10 cellular contexts compared by ENCODE assay signal in the genomic region with DNA sequence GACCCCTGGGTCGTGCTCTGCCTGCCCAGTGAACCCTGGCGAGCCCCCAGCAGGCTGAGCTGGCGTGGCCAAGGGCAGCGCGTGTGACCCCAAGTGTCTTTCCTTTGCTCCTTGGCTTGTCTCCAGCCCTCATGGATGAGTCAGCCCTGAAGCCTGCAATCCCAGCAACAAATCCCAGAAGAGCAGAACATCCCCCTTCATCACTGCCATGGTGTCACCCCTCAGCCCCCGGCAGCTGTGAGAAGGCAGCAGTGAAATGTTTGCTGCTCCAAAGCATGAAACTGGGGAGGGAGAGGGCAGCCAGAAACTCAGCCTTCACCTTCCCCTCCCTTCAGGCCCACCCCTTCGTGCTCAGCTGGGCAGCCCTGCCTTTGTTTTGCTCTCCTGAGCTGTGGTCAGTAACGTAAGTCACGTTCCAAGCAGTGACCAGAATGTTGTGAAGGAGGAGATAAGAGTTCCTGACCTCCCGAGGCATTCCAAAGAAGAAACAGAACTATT. TPM values are rescaled to one million over a fixed set of nuclear protein-coding genes. Genes with fewer than 3 reads are reported as not detected.
DNase-seq lines count a peak whose midpoint lies in the region; ATAC-seq, FAIRE-seq and TF ChIP-seq lines count a peak whose summit lies in the region.
"Had no signal": no experiment of that assay in that cellular context is flagged by ENCODE, and none has a peak within 500 bp of the region (broad histone marks: within the 10 kb centered on the region; RNA-seq: fewer than 3 reads in every experiment).

No MANE protein-coding gene starts in this region.

- no peaks in the 10 kb centered on the region for H4K20me1 ChIP-seq in HepG2 (ENCODE audit: insufficient read depth, low read length)

- TF ChIP-seq CTCF in liver (IDR thresholded peaks at IDR 0.05; ENCODE audit: low read depth, low read length, missing input control) (no peak), HepG2 (CRISPR knock-in tag; IDR thresholded peaks at IDR 0.05) (no peak)

- H3K36me3 ChIP-seq in liver (ENCODE audit: control insufficient read depth in 4 of 4, insufficient read depth in 3 of 4, low read depth in 1 of 4, low read length in 3 of 4) (no peaks in the 10 kb centered on the region), HepG2 (replicated peaks in 1 of 2; ENCODE audit: control insufficient read depth in 1 of 2, insufficient read depth in 2 of 2, low read length in 2 of 2) (no peaks in the 10 kb centered on the region), aorta (ENCODE audit: control insufficient read depth in 1 of 2, insufficient read depth in 2 of 2, low read length in 1 of 2) (no peaks in the 10 kb centered on the region)

- no peak for FAIRE-seq in HepG2 (lab: Jason Lieb, UNC)

- no peak for TF ChIP-seq EP300 in HepG2 (IDR thresholded peaks at IDR 0.05; ENCODE audit: low read depth in 2 of 2, low read length in 2 of 2)
- no peak for TF ChIP-seq EP300 in HepG2 (CRISPR knock-in tag; IDR thresholded peaks at IDR 0.05; ENCODE audit: borderline replicate concordance)

- H3K27ac ChIP-seq in liver (ENCODE audit: low read depth in 1 of 2, low read length in 2 of 2) (peak overlapping the region; percentile 11 to 46), HepG2 (ENCODE audit: extremely low read length, insufficient read depth, low read length) (no peak overlapping the region), aorta (ENCODE audit: low read depth in 1 of 2, low read length in 2 of 2) (peak overlapping the region; percentile 58 to 93)
- H3K27ac ChIP-seq: C4-2B had no signal

- H3K79me2 ChIP-seq in HepG2 (ENCODE audit: insufficient read depth, low read length) = no peaks in the 10 kb centered on the region

- TF ChIP-seq POLR2A in HepG2 (IDR thresholded peaks at IDR 0.05; ENCODE audit: insufficient read depth in 1 of 2, low read depth in 2 of 2, low read length in 2 of 2) (no peak), erythroblast (IDR thresholded peaks at IDR 0.05; ENCODE audit: low read length) (no peak)

- H3K9ac ChIP-seq in liver (ENCODE audit: low read depth in 1 of 2, low read length in 2 of 2) (no peak overlapping the region), HepG2 (ENCODE audit: insufficient read depth, low read depth, low read length) (no peak overlapping the region)

- H3K9me3 ChIP-seq in liver (ENCODE audit: control insufficient read depth in 4 of 4, low read length in 3 of 4) (no peaks in the 10 kb centered on the region), HepG2 (ENCODE audit: low read length) (no peaks in the 10 kb centered on the region), aorta (ENCODE audit: control insufficient read depth, low read length) (no peaks in the 10 kb centered on the region)

- POLR2A ChIA-PET in HepG2 (lab: Yijun Ruan, JAX) = no interaction called here

- in situ Hi-C loops in HepG2 (cut with HindIII; ENCODE audit: extremely low pct_ligation_motif_present, low pct_unique_long_range_greater_than_20kb) = no loop called here

- no peak overlapping the region for H3K4me2 ChIP-seq in HepG2 (ENCODE audit: low read depth, low read length)

- BruUV-seq in HepG2 (replicated peaks; lab: Mats Ljungman, UMichigan) = no TSS peak

- H2AFZ ChIP-seq in HepG2 (ENCODE audit: low read length) = no peak overlapping the region

- intact Hi-C loops in HepG2 (cut with micrococcal nuclease; ENCODE audit: unreplicated experiment) (no loop called here), aorta (cut with DNase I) (loop anchor here in 1 of 2 donors (5.0 kb wide), 1 partner anchor 39 kb away; no protein-coding TSS in a partner anchor)

- ATAC-seq in HepG2 = no peak
- peak; percentile 79 for ATAC-seq in aorta (ENCODE audit: low FRiP score)
- ATAC-seq in HG03175 (IDR thresholded peaks at IDR 0.05; ENCODE audit: unreplicated experiment) = no peak

- 41% methylated on average over 10 of the region's 10 CpGs for whole genome bisulfite sequencing in liver
- WGBS in HepG2 (ENCODE audit: low lambda C conversion rate) = 2% methylated on average over 5 of the region's 10 CpGs
- WGBS in aorta, 2 donors = 7 to 8% methylated on average over 10 of the region's 10 CpGs

- H3K4me1 ChIP-seq in liver (ENCODE audit: control insufficient read depth in 4 of 4, insufficient read depth in 4 of 4, low read length in 3 of 4) (no peaks in the 10 kb centered on the region), HepG2 (ENCODE audit: insufficient read depth, low read length) (no peaks in the 10 kb centered on the region), aorta (ENCODE audit: control insufficient read depth in 1 of 2, insufficient read depth in 2 of 2, low read length in 2 of 2) (peaks cover 0 to 7% of the 10 kb centered on the region in 2 donors)

- TF ChIP-seq RAD21 in liver (IDR thresholded peaks at IDR 0.05) = no peak
- no peak for TF ChIP-seq RAD21 in HepG2 (CRISPR knock-in tag; IDR thresholded peaks at IDR 0.05)

- H3K4me3 ChIP-seq in liver (ENCODE audit: low read depth in 1 of 3, low read length in 3 of 3) = no peak overlapping the region
- H3K4me3 ChIP-seq in HepG2 (replicated peaks in 1 of 3; ENCODE audit: insufficient read depth in 1 of 3, low read depth in 2 of 3, low read length in 3 of 3) = no peak overlapping the region
- H3K4me3 ChIP-seq in aorta (ENCODE audit: low read length in 2 of 2) = no peak overlapping the region

- no peak for DNase-seq in HepG2 (ENCODE audit: low spot score)
- DNase-seq in dermis blood vessel endothelial cell = peak; percentile 76
- peak; percentile 3 for DNase-seq in medulla oblongata (ENCODE audit: extremely low spot score)
- DNase-seq in aorta = peak; percentile 81 to 92
- DNase-seq in erythroblast (lab: John Stamatoyannopoulos, UW) = no peak
- DNase-seq in NCI-H748 (lab: John Stamatoyannopoulos, UW; ENCODE audit: unreplicated experiment) = no peak

- no peaks in the 10 kb centered on the region for H3K27me3 ChIP-seq in liver (ENCODE audit: control insufficient read depth in 4 of 4, insufficient read depth in 4 of 4, low read length in 3 of 4)
- H3K27me3 ChIP-seq in HepG2 (ENCODE audit: control insufficient read depth in 1 of 2, insufficient read depth in 2 of 2, low read length in 2 of 2) = peaks cover 3 to 33% of the 10 kb centered on the region in 2 experiments; a peak in 3 of 5 replicates
- H3K27me3 ChIP-seq in aorta (ENCODE audit: control insufficient read depth in 1 of 2, insufficient read depth in 2 of 2, low read length in 1 of 2) = no peaks in the 10 kb centered on the region

- CTCF ChIA-PET in HepG2 (lab: Yijun Ruan, JAX; ENCODE audit: low intra/inter-chr PET ratio, low total read pairs) = no interaction called here

RNA-seq across cellular contexts. Expression of gene ADAMTS15, which starts 29.8 kb away (rescaled TPM):
- total RNA-seq in liver (1 to 10 TPM in 1 of 2 donors, under 1 TPM in 1; 0.65 to 1.3 TPM), HepG2 (2016; rRNA removed; fragmentation: Illumina TruSeq; extraction: Trizol) (0.02 TPM in 1 of 2 replicates, not detected in the other), dermis blood vessel endothelial cell (2.7 and 4.6 TPM in 2 replicates), aorta (10 to 100 TPM in 1 of 2 donors, 1 to 10 TPM in 1; 8.0 to 16.0 TPM)
- polyA plus RNA-seq in liver (under 1 TPM; 0.06 to 0.89 TPM), HepG2 (2011; rRNA removed) (0.01 TPM in 1 of 2 replicates, not detected in the other), aorta (1 to 10 TPM; 1.9 to 4.6 TPM)
- not detected in 2 replicates for total RNA-seq in HepG2 (2016; cell fraction: cytosol; rRNA removed; fragmentation: Illumina TruSeq; extraction: Trizol; ENCODE audit: low read depth)
- total RNA-seq in HepG2 (2016; cell fraction: insoluble cytoplasmic fraction; rRNA removed; fragmentation: Illumina TruSeq; extraction: Trizol) = not detected in 2 replicates
- total RNA-seq in HepG2 (2016; cell fraction: membrane; rRNA removed; fragmentation: Illumina TruSeq; extraction: Trizol) = not detected in 2 replicates
- total RNA-seq in HepG2 (2016; cell fraction: nucleus; rRNA removed; fragmentation: Illumina TruSeq; extraction: Trizol) = not detected in 2 replicates
- polyA plus RNA-seq in HepG2 (2011; cell fraction: cytosol; rRNA removed) = not detected in 2 replicates
- not detected in 2 replicates for polyA plus RNA-seq in HepG2 (2011; cell fraction: nucleus; rRNA removed)
- not detected in 2 replicates for polyA plus RNA-seq in HepG2 (2012)
- not detected in 2 replicates for polyA plus RNA-seq in HepG2 (2016; cell fraction: cytosol; fragmentation: Illumina TruSeq; extraction: Trizol; ENCODE audit: low read depth)
- not detected in 2 replicates for polyA plus RNA-seq in HepG2 (2016; cell fraction: insoluble cytoplasmic fraction; fragmentation: Illumina TruSeq; extraction: Trizol; ENCODE audit: low read depth)
- not detected in 2 replicates for polyA plus RNA-seq in HepG2 (2016; cell fraction: membrane; fragmentation: Illumina TruSeq; extraction: Trizol; ENCODE audit: low read depth)
- not detected in 2 replicates for polyA plus RNA-seq in HepG2 (2016; cell fraction: nucleus; fragmentation: Illumina TruSeq; extraction: Trizol; ENCODE audit: insufficient read depth, low read depth)
- polyA minus RNA-seq in HepG2 (2011; rRNA and poly(A)+ RNA removed; ENCODE audit: low replicate concordance) = 0.63 TPM in 1 of 2 replicates, not detected in the other
- polyA minus RNA-seq in HepG2 (2011; cell fraction: cytosol; rRNA and poly(A)+ RNA removed) = not detected in 2 replicates
- not detected in 2 replicates for polyA minus RNA-seq in HepG2 (2011; cell fraction: nucleus; rRNA and poly(A)+ RNA removed)

RNA-seq across cellular contexts. Expression of gene ADAMTS8, which starts 49.8 kb away (rescaled TPM):
- total RNA-seq in liver = under 1 TPM in 1 of 2 donors, not detected in 1; 0.08 TPM
- under 1 TPM; 0.02 to 0.07 TPM for polyA plus RNA-seq in liver
- total RNA-seq in HepG2 (2016; rRNA removed; fragmentation: Illumina TruSeq; extraction: Trizol) = not detected in 2 replicates
- not detected in 2 replicates for total RNA-seq in HepG2 (2016; cell fraction: cytosol; rRNA removed; fragmentation: Illumina TruSeq; extraction: Trizol; ENCODE audit: low read depth)
- not detected in 2 replicates for total RNA-seq in HepG2 (2016; cell fraction: insoluble cytoplasmic fraction; rRNA removed; fragmentation: Illumina TruSeq; extraction: Trizol)
- not detected in 2 replicates for total RNA-seq in HepG2 (2016; cell fraction: membrane; rRNA removed; fragmentation: Illumina TruSeq; extraction: Trizol)
- not detected in 2 replicates for total RNA-seq in HepG2 (2016; cell fraction: nucleus; rRNA removed; fragmentation: Illumina TruSeq; extraction: Trizol)
- polyA plus RNA-seq in HepG2 (2011; rRNA removed) = not detected in 2 replicates
- not detected in 2 replicates for polyA plus RNA-seq in HepG2 (2011; cell fraction: cytosol; rRNA removed)
- not detected in 2 replicates for polyA plus RNA-seq in HepG2 (2011; cell fraction: nucleus; rRNA removed)
- not detected in 2 replicates for polyA plus RNA-seq in HepG2 (2012)
- not detected in 2 replicates for polyA plus RNA-seq in HepG2 (2016; cell fraction: cytosol; fragmentation: Illumina TruSeq; extraction: Trizol; ENCODE audit: low read depth)
- polyA plus RNA-seq in HepG2 (2016; cell fraction: insoluble cytoplasmic fraction; fragmentation: Illumina TruSeq; extraction: Trizol; ENCODE audit: low read depth) = not detected in 2 replicates
- polyA plus RNA-seq in HepG2 (2016; cell fraction: membrane; fragmentation: Illumina TruSeq; extraction: Trizol; ENCODE audit: low read depth) = not detected in 2 replicates
- polyA plus RNA-seq in HepG2 (2016; cell fraction: nucleus; fragmentation: Illumina TruSeq; extraction: Trizol; ENCODE audit: insufficient read depth, low read depth) = not detected in 2 replicates
- polyA minus RNA-seq in HepG2 (2011; rRNA and poly(A)+ RNA removed; ENCODE audit: low replicate concordance) = not detected in 2 replicates
- polyA minus RNA-seq in HepG2 (2011; cell fraction: cytosol; rRNA and poly(A)+ RNA removed) = not detected in 2 replicates
- polyA minus RNA-seq in HepG2 (2011; cell fraction: nucleus; rRNA and poly(A)+ RNA removed) = not detected in 2 replicates
- not detected in 2 replicates for total RNA-seq in dermis blood vessel endothelial cell
- total RNA-seq in aorta = 10 to 100 TPM in 1 of 2 donors, 1 to 10 TPM in 1; 8.7 to 64.9 TPM
- 1 to 10 TPM; 3.3 to 5.7 TPM for polyA plus RNA-seq in aorta
- total RNA-seq: pulmonary artery endothelial cell had no signal

Comparison
In these comparisons a context has a peak if more than half of its experiments do, and no peak if none do; other contexts are left out.
1. DNase-seq: peak in dermis blood vessel endothelial cell (single experiment), medulla oblongata (single experiment) and aorta (2 of 2); none in HepG2 (single experiment), erythroblast (0 of 2) and NCI-H748 (single experiment).